ENCODE assay signal across 13 cellular contexts in the genomic region with DNA sequence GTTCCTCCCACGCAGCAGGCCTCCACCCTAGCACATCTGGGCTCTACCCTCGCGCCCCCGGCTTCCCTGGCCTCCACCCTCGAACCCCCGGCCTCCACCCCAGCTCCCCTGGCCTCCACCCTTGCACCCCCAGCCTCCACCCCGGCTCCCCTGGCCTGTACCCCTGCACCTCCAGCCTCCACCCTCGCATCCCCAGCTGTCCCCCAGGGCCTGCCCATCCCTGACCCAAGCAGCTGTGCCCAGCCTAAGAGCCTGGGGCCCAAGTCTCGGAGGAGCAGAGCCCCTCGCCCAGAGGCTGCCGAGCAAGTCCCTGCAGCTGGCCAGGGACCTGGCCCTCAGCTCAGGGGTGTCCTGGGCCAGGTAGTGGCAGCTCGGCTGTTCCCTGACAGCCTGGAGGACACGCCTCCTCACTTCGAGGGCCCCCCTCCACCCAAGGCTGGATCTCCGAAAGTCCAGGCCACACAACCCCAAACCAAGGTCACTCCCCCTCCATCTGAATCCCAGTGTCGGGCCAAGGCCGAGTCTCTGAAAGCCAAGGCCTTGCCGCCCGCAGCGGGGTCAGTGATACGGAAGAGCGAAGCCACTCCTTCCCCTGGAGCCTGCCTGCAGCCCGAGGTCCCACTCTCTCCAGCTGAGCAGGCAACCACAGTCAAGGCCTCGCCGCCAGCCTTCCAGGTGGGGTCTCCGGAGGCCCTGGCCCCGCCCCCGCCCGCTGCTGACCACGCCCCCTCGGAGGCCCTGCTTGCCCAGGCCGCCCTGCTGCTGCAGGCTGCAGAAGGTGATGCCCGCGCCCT. TPM values are rescaled to one million over a fixed set of nuclear protein-coding genes. Genes with fewer than 3 reads are reported as not detected.
DNase-seq lines count a peak whose midpoint lies in the region; ATAC-seq, FAIRE-seq and TF ChIP-seq lines count a peak whose summit lies in the region.
"Had no signal": no experiment of that assay in that cellular context is flagged by ENCODE, and none has a peak within 500 bp of the region (broad histone marks: within the 10 kb centered on the region; RNA-seq: fewer than 3 reads in every experiment).

No MANE protein-coding gene starts in this region.

- H3K18ac ChIP-seq in H1 (ENCODE audit: extremely low read depth, low read length) = no peak overlapping the region

- H3K4me1 ChIP-seq in H1 (replicated peaks in 1 of 4; ENCODE audit: control insufficient read depth in 3 of 4, insufficient read depth in 4 of 4, low read length in 3 of 4) = peaks cover 0 to 13% (median 7%) of the 10 kb centered on the region in 4 experiments; a peak in 5 of 7 replicates
- H3K4me1 ChIP-seq in right lobe of liver = no peaks in the 10 kb centered on the region
- H3K4me1 ChIP-seq in upper lobe of left lung = no peaks in the 10 kb centered on the region

- peak; percentile 8 for DNase-seq in activated naive CD4-positive, alpha-beta T cell treated with anti-CD3 and anti-CD28 coated beads, Interleukin-2, amount 50 U/mL, for 16 hours
- DNase-seq in activated naive CD4-positive, alpha-beta T cell (lab: John Stamatoyannopoulos, UW) = no peak
- DNase-seq in H1 (ENCODE audit: low read depth in 1 of 2, low spot score in 2 of 2) (peak in 1 of 2 experiments; percentile 89), right lobe of liver (peak in 2 of 3 donors; percentile 15 to 53), upper lobe of left lung (peak in 1 of 2 donors; percentile 80), NCI-H345 (lab: John Stamatoyannopoulos, UW) (no peak), SKM-1 (lab: John Stamatoyannopoulos, UW; ENCODE audit: unreplicated experiment) (no peak)
- DNase-seq: activated B cell treated with CpG ODN at 0.5 μM for 24 hours; activated naive CD8-positive, alpha-beta T cell treated with anti-CD3 and anti-CD28 coated beads, Interleukin-2, amount 50 U/mL, for 24 hours; NCI-H1930 had no signal

- no peak overlapping the region for H2AFZ ChIP-seq in H1 (ENCODE audit: low read length)

- no peak overlapping the region for H4K91ac ChIP-seq in H1 (replicated peaks; ENCODE audit: insufficient read length, low read length)

- H4K5ac ChIP-seq in H1 (ENCODE audit: insufficient read length, low read depth, low read length) = peak overlapping the region; percentile 15

- H3K23me2 ChIP-seq in H1 (ENCODE audit: low read depth, low read length) = no peaks in the 10 kb centered on the region; the same call in 1 of the 2 replicates

- TF ChIP-seq EP300 in H1 (IDR thresholded peaks at IDR 0.05; ENCODE audit: borderline replicate concordance in 1 of 2, low read depth in 2 of 2, low read length in 2 of 2) (no peak), upper lobe of left lung (IDR thresholded peaks at IDR 0.05) (no peak)

- no peak overlapping the region for H3K23ac ChIP-seq in H1 (ENCODE audit: insufficient read length)

- TF ChIP-seq RAD21 in H1 (IDR thresholded peaks at IDR 0.05 in 1 of 2, conservative IDR thresholded peaks at IDR 0.05 in 1 of 2; ENCODE audit: low read depth in 2 of 2, low read length in 2 of 2) = no peak; a peak in 1 of 4 replicates

- POLR2A ChIA-PET in H1 (lab: Charles Lee; ENCODE audit: partially characterized antibody) = interaction anchor here (0.6 to 2.8 kb wide), 11 partner anchors 9 to 257 kb away, joined by 3 to 11 read pairs (median 4); a partner anchor contains a TSS

- H3K9ac ChIP-seq in H1 (replicated peaks in 1 of 4; ENCODE audit: extremely low read depth in 1 of 4, low read depth in 3 of 4, low read length in 3 of 4) = no peak overlapping the region

- H3K4me3 ChIP-seq in H1 (ENCODE audit: extremely low read depth in 1 of 4, insufficient read depth in 2 of 4, low read depth in 3 of 4, low read length in 4 of 4) (peak overlapping the region in 1 of 4 experiments; percentile 42; a peak in 3 of 8 replicates), right lobe of liver (no peak overlapping the region), upper lobe of left lung (no peak overlapping the region)
- H3K4me3 ChIP-seq: skin epidermis had no signal

- H2BK5ac ChIP-seq in H1 (ENCODE audit: low read depth, low read length) = no peak overlapping the region

- H3K36me3 ChIP-seq in H1 (ENCODE audit: control insufficient read depth in 2 of 4, insufficient read depth in 4 of 4, low read length in 3 of 4) (peaks cover 0 to 6% (median 3%) of the 10 kb centered on the region in 4 experiments; a peak in 4 of 8 replicates), right lobe of liver (no peaks in the 10 kb centered on the region), upper lobe of left lung (peaks cover 0 to 53% (median 27%) of the 10 kb centered on the region in 4 donors)

- intact Hi-C loops in right lobe of liver (cut with DNase I) = no loop called here

- no peak overlapping the region for H2BK120ac ChIP-seq in H1 (replicated peaks; ENCODE audit: low read depth, low read length)

- peak overlapping the region; percentile 58 for H4K8ac ChIP-seq in H1 (ENCODE audit: extremely low read depth, insufficient read depth, low read length)

- CTCF ChIA-PET in H1 (lab: Charles Lee; ENCODE audit: partially characterized antibody) = interaction anchor here (0.9 to 2.5 kb wide), 6 partner anchors 9 to 73 kb away, joined by 3 to 9 read pairs (median 4); no protein-coding TSS in a partner anchor

- H2BK12ac ChIP-seq in H1 (ENCODE audit: low read depth, low read length) = no peak overlapping the region

- H3K27me3 ChIP-seq in H1 (replicated peaks in 1 of 4; ENCODE audit: control insufficient read depth in 3 of 4, extremely low read depth in 1 of 4, insufficient read depth in 3 of 4, low read length in 3 of 4) = no peaks in the 10 kb centered on the region
- no peaks in the 10 kb centered on the region for H3K27me3 ChIP-seq in right lobe of liver
- no peaks in the 10 kb centered on the region for H3K27me3 ChIP-seq in upper lobe of left lung

- H3K9me3 ChIP-seq in H1 (ENCODE audit: insufficient read depth in 2 of 2, low read depth in 1 of 2, low read length in 1 of 2) (no peaks in the 10 kb centered on the region), right lobe of liver (no peaks in the 10 kb centered on the region), upper lobe of left lung (no peaks in the 10 kb centered on the region)

- WGBS in H1 (ENCODE audit: extremely low coverage in 1 of 2, insufficient coverage in 1 of 2, insufficient read length in 1 of 2, insufficient replicate concordance in 2 of 2, low coverage in 1 of 2, low lambda C conversion rate in 2 of 2, missing lambda C conversion rate in 1 of 2), 2 experiments = 42% methylated on average over 21 of the region's 34 CpGs; no CpG with 5 or more reads in 1 of the 2 experiments
- WGBS in right lobe of liver (ENCODE audit: insufficient coverage, low coverage, low lambda C conversion rate, missing lambda C conversion rate) = 80% methylated on average over 13 of the region's 34 CpGs
- WGBS in upper lobe of left lung, 2 donors = 72 to 84% methylated on average over 19 to 29 of the region's 34 CpGs

- no peaks in the 10 kb centered on the region for H3K79me2 ChIP-seq in H1 (ENCODE audit: control insufficient read depth in 1 of 2, insufficient read depth in 2 of 2, low read length in 2 of 2)

- no peak for FAIRE-seq in H1 (lab: Jason Lieb, UNC)
- FAIRE-seq: D721Med had no signal

- H3K27ac ChIP-seq in H1 (ENCODE audit: low read depth, low read length) (no peak overlapping the region), right lobe of liver (no peak overlapping the region), upper lobe of left lung (no peak overlapping the region)
- H3K27ac ChIP-seq: skin epidermis had no signal

- H3K56ac ChIP-seq in H1 (replicated peaks; ENCODE audit: insufficient read length, low read depth, low read length) = no peak overlapping the region

- no peak overlapping the region for H2AK5ac ChIP-seq in H1 (ENCODE audit: low read depth, low read length)

- peak overlapping the region; percentile 13 to 57 for H3K4me2 ChIP-seq in H1 (ENCODE audit: insufficient read depth in 1 of 2, low read depth in 2 of 2, low read length in 2 of 2)

- H4K20me1 ChIP-seq in H1 (replicated peaks in 1 of 2; ENCODE audit: control insufficient read depth in 1 of 2, insufficient read depth in 2 of 2, low read length in 2 of 2) = peaks cover 4 to 5% of the 10 kb centered on the region in 2 experiments

- no peak overlapping the region for H3K14ac ChIP-seq in H1 (ENCODE audit: insufficient read length)

- H2BK15ac ChIP-seq in H1 (ENCODE audit: low read length) = no peak overlapping the region

- no peak for TF ChIP-seq POLR2A in H1 (IDR thresholded peaks at IDR 0.05; ENCODE audit: control extremely low read depth in 1 of 2, low read depth in 2 of 2, low read length in 2 of 2)
- no peak for TF ChIP-seq POLR2A in right lobe of liver (IDR thresholded peaks at IDR 0.05)
- TF ChIP-seq POLR2A in upper lobe of left lung (IDR thresholded peaks at IDR 0.05) = no peak

- H2BK20ac ChIP-seq in H1 (ENCODE audit: low read length) = no peak overlapping the region

- no peaks in the 10 kb centered on the region; the same call in 1 of the 2 replicates for H3K79me1 ChIP-seq in H1 (ENCODE audit: low read depth, low read length)

- TF ChIP-seq CTCF in H1 (IDR thresholded peaks at IDR 0.05; ENCODE audit: control extremely low read depth in 1 of 3, insufficient read depth in 1 of 3, low read depth in 1 of 3, low read length in 3 of 3) (no peak), right lobe of liver (IDR thresholded peaks at IDR 0.05) (no peak), upper lobe of left lung (IDR thresholded peaks at IDR 0.05) (no peak)

- ATAC-seq in right lobe of liver (peak in 2 of 4 donors; percentile 32 to 33), upper lobe of left lung (ENCODE audit: low FRiP score in 2 of 2) (peak; percentile 35 to 56), HG02884 (IDR thresholded peaks at IDR 0.05; ENCODE audit: unreplicated experiment) (no peak)

- H3K4ac ChIP-seq in H1 (replicated peaks; ENCODE audit: insufficient read length, low read depth, low read length) = no peak overlapping the region

RNA-seq across cellular contexts. Expression of a gene that starts 7.9 kb away (rescaled TPM):
- 25.0 and 25.2 TPM in 2 replicates for total RNA-seq in H1 (2021; fragmentation: NEBNext Ultra II Directional; extraction: Animal tissue kit (Norgen Biotek cat#: 25700))
- polyA plus RNA-seq in H1 (2011; rRNA removed) = 6.5 and 11.2 TPM in 2 replicates
- polyA plus RNA-seq in H1 (2011; cell fraction: cytosol; rRNA removed) = 5.6 TPM
- polyA plus RNA-seq in H1 (2011; cell fraction: nucleus; rRNA removed) = 63.2 TPM
- polyA plus RNA-seq in H1 (2012, experiment 1 of 2) = 16.6 to 27.6 TPM (median 25.0 TPM) in 4 replicates
- polyA plus RNA-seq in H1 (2012, experiment 2 of 2) = 13.4 TPM
- polyA plus RNA-seq in H1 (2013, experiment 1 of 2) = 19.4 TPM
- polyA plus RNA-seq in H1 (2013, experiment 2 of 2) = 18.1 TPM
- polyA minus RNA-seq in H1 (2011; rRNA and poly(A)+ RNA removed) = 3.9 and 5.8 TPM in 2 replicates
- 12.0 TPM for polyA minus RNA-seq in H1 (2011; cell fraction: cytosol; rRNA and poly(A)+ RNA removed)
- 24.6 TPM for polyA minus RNA-seq in H1 (2011; cell fraction: nucleus; rRNA and poly(A)+ RNA removed)
- total RNA-seq in right lobe of liver (1 to 10 TPM in 5 of 6 experiments, under 1 TPM in 1; 0.37 to 5.2 (median 3.1) TPM), upper lobe of left lung (100 to 1,000 TPM in 1 of 6 donors, 10 to 100 TPM in 3, 1 to 10 TPM in 2; 5.9 to 109 (median 14.5) TPM)

RNA-seq across cellular contexts. Expression of a gene that starts 9.5 kb away (rescaled TPM):
- total RNA-seq in H1 (2021; fragmentation: NEBNext Ultra II Directional; extraction: Animal tissue kit (Norgen Biotek cat#: 25700)) = 20.8 and 28.9 TPM in 2 replicates
- 17.8 and 27.8 TPM in 2 replicates for polyA plus RNA-seq in H1 (2011; rRNA removed)
- 7.6 TPM for polyA plus RNA-seq in H1 (2011; cell fraction: cytosol; rRNA removed)
- polyA plus RNA-seq in H1 (2011; cell fraction: nucleus; rRNA removed) = 45.0 TPM
- polyA plus RNA-seq in H1 (2012, experiment 1 of 2) = 16.1 to 23.4 TPM (median 19.6 TPM) in 4 replicates
- 16.3 TPM for polyA plus RNA-seq in H1 (2012, experiment 2 of 2)
- polyA plus RNA-seq in H1 (2013, experiment 1 of 2) = 22.3 TPM
- polyA plus RNA-seq in H1 (2013, experiment 2 of 2) = 21.7 TPM
- 15.9 and 27.8 TPM in 2 replicates for polyA minus RNA-seq in H1 (2011; rRNA and poly(A)+ RNA removed)
- 19.3 TPM for polyA minus RNA-seq in H1 (2011; cell fraction: cytosol; rRNA and poly(A)+ RNA removed)
- 19.8 TPM for polyA minus RNA-seq in H1 (2011; cell fraction: nucleus; rRNA and poly(A)+ RNA removed)
- total RNA-seq in right lobe of liver (1 to 10 TPM; 3.9 to 5.5 (median 4.7) TPM), upper lobe of left lung (10 to 100 TPM; 13.8 to 32.5 (median 19.5) TPM)

RNA-seq across cellular contexts. Expression of a gene that starts 10.7 kb away (rescaled TPM):
- total RNA-seq in H1 (2021; fragmentation: NEBNext Ultra II Directional; extraction: Animal tissue kit (Norgen Biotek cat#: 25700)) = 0.44 TPM in 1 of 2 replicates, not detected in the other
- 0.91 and 1.6 TPM in 2 replicates for polyA plus RNA-seq in H1 (2011; rRNA removed)
- 0.69 TPM for polyA plus RNA-seq in H1 (2011; cell fraction: cytosol; rRNA removed)
- 1.1 TPM for polyA plus RNA-seq in H1 (2011; cell fraction: nucleus; rRNA removed)
- 2.2 to 2.9 TPM (median 2.2 TPM) in 4 replicates for polyA plus RNA-seq in H1 (2012, experiment 1 of 2)
- polyA plus RNA-seq in H1 (2012, experiment 2 of 2) = 2.1 TPM
- 1.6 TPM for polyA plus RNA-seq in H1 (2013, experiment 1 of 2)
- polyA plus RNA-seq in H1 (2013, experiment 2 of 2) = 1.3 TPM
- 0.27 and 0.50 TPM in 2 replicates for polyA minus RNA-seq in H1 (2011; rRNA and poly(A)+ RNA removed)
- polyA minus RNA-seq in H1 (2011; cell fraction: cytosol; rRNA and poly(A)+ RNA removed) = 1.5 TPM
- polyA minus RNA-seq in H1 (2011; cell fraction: nucleus; rRNA and poly(A)+ RNA removed) = 2.1 TPM
- total RNA-seq in right lobe of liver (1 to 10 TPM; 2.6 to 6.0 (median 4.5) TPM), upper lobe of left lung (10 to 100 TPM in 4 of 6 donors, 1 to 10 TPM in 2; 4.2 to 46.2 (median 18.4) TPM)
- total RNA-seq: activated B cell treated with CpG ODN at 0.5 μM for 24 hours had no signal

RNA-seq across cellular contexts. Expression of a gene that starts 19.1 kb away (rescaled TPM):
- 2.9 and 3.8 TPM in 2 replicates for total RNA-seq in H1 (2021; fragmentation: NEBNext Ultra II Directional; extraction: Animal tissue kit (Norgen Biotek cat#: 25700))
- polyA plus RNA-seq in H1 (2011; rRNA removed) = 8.5 and 9.8 TPM in 2 replicates
- 3.8 TPM for polyA plus RNA-seq in H1 (2011; cell fraction: cytosol; rRNA removed)
- 9.2 TPM for polyA plus RNA-seq in H1 (2011; cell fraction: nucleus; rRNA removed)
- polyA plus RNA-seq in H1 (2012, experiment 1 of 2) = 5.4 to 8.1 TPM (median 6.1 TPM) in 4 replicates
- polyA plus RNA-seq in H1 (2012, experiment 2 of 2) = 11.4 TPM
- polyA plus RNA-seq in H1 (2013, experiment 1 of 2) = 3.7 TPM
- polyA plus RNA-seq in H1 (2013, experiment 2 of 2) = 3.0 TPM
- 3.7 and 4.2 TPM in 2 replicates for polyA minus RNA-seq in H1 (2011; rRNA and poly(A)+ RNA removed)
- 8.3 TPM for polyA minus RNA-seq in H1 (2011; cell fraction: cytosol; rRNA and poly(A)+ RNA removed)
- 2.6 TPM for polyA minus RNA-seq in H1 (2011; cell fraction: nucleus; rRNA and poly(A)+ RNA removed)
- total RNA-seq in right lobe of liver (1 to 10 TPM; 3.2 to 8.2 (median 4.9) TPM), upper lobe of left lung (10 to 100 TPM in 3 of 6 donors, 1 to 10 TPM in 3; 4.0 to 16.9 (median 10.9) TPM)

RNA-seq across cellular contexts. Expression of a gene that starts 22.0 kb away (rescaled TPM):
- 75.3 and 80.2 TPM in 2 replicates for total RNA-seq in H1 (2021; fragmentation: NEBNext Ultra II Directional; extraction: Animal tissue kit (Norgen Biotek cat#: 25700))
- polyA plus RNA-seq in H1 (2011; rRNA removed) = 66.7 and 73.9 TPM in 2 replicates
- 38.4 TPM for polyA plus RNA-seq in H1 (2011; cell fraction: cytosol; rRNA removed)
- 68.8 TPM for polyA plus RNA-seq in H1 (2011; cell fraction: nucleus; rRNA removed)
- 64.8 to 80.3 TPM (median 70.7 TPM) in 4 replicates for polyA plus RNA-seq in H1 (2012, experiment 1 of 2)
- 71.3 TPM for polyA plus RNA-seq in H1 (2012, experiment 2 of 2)
- polyA plus RNA-seq in H1 (2013, experiment 1 of 2) = 143 TPM
- 164 TPM for polyA plus RNA-seq in H1 (2013, experiment 2 of 2)
- polyA minus RNA-seq in H1 (2011; rRNA and poly(A)+ RNA removed) = 38.7 and 46.2 TPM in 2 replicates
- 25.5 TPM for polyA minus RNA-seq in H1 (2011; cell fraction: cytosol; rRNA and poly(A)+ RNA removed)
- 17.1 TPM for polyA minus RNA-seq in H1 (2011; cell fraction: nucleus; rRNA and poly(A)+ RNA removed)
- total RNA-seq in right lobe of liver = 10 to 100 TPM; 24.2 to 42.9 (median 35.8) TPM
- 10 to 100 TPM; 43.4 to 60.9 (median 54.5) TPM for total RNA-seq in upper lobe of left lung

Comparison
In these comparisons a context has a peak if more than half of its experiments do, and no peak if none do; other contexts are left out.
1. DNase-seq: peak in activated naive CD4-positive, alpha-beta T cell treated with anti-CD3 and anti-CD28 coated beads, Interleukin-2, amount 50 U/mL, for 16 hours (single experiment) and right lobe of liver (2 of 3); none in activated naive CD4-positive, alpha-beta T cell (0 of 4), NCI-H345 (single experiment) and SKM-1 (single experiment).